Comparison of ENCODE assay signal across 1 cellular context in the genomic region with DNA sequence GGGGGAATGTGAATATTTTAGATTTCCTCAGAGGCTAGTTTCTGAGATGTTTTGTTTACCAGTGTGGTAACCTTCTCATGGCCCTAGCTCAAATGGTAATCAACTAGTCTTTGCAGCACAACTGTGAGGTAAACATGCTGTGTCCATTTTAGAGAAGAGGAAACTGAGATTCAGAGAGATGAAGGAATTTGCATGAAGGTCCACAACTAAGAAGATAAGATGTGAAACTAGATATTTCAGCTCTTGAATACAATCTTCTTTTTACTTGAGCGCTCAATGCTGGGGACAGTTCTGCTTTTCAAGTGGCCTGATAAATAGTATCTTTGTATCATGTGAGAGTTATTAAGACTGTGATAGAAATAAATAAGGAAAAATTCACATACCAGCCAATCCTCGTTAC.
TF ChIP-seq lines count a peak whose summit lies in the region.

No MANE protein-coding gene starts in this region.

TF ChIP-seq in HepG2, 621 proteins besides CTCF, POLR2A, EP300 and RAD21 (continued from another document):
- TF ChIP-seq, protein P1, sequence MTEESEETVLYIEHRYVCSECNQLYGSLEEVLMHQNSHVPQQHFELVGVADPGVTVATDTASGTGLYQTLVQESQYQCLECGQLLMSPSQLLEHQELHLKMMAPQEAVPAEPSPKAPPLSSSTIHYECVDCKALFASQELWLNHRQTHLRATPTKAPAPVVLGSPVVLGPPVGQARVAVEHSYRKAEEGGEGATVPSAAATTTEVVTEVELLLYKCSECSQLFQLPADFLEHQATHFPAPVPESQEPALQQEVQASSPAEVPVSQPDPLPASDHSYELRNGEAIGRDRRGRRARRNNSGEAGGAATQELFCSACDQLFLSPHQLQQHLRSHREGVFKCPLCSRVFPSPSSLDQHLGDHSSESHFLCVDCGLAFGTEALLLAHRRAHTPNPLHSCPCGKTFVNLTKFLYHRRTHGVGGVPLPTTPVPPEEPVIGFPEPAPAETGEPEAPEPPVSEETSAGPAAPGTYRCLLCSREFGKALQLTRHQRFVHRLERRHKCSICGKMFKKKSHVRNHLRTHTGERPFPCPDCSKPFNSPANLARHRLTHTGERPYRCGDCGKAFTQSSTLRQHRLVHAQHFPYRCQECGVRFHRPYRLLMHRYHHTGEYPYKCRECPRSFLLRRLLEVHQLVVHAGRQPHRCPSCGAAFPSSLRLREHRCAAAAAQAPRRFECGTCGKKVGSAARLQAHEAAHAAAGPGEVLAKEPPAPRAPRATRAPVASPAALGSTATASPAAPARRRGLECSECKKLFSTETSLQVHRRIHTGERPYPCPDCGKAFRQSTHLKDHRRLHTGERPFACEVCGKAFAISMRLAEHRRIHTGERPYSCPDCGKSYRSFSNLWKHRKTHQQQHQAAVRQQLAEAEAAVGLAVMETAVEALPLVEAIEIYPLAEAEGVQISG (CRISPR knock-in tag; IDR thresholded peaks at IDR 0.05) = no peak
- TF ChIP-seq NFIB (CRISPR knock-in tag; IDR thresholded peaks at IDR 0.05; ENCODE audit: borderline replicate concordance) (no peak), NR2F6 (IDR thresholded peaks at IDR 0.05) (no peak), NR2F6 (CRISPR knock-in tag; IDR thresholded peaks at IDR 0.05) (no peak), KDM1A (CRISPR knock-in tag; IDR thresholded peaks at IDR 0.05) (no peak), PBX2 (CRISPR knock-in tag; IDR thresholded peaks at IDR 0.05) (no peak), CENPX (CRISPR knock-in tag; IDR thresholded peaks at IDR 0.05) (no peak), ZBTB7A (CRISPR knock-in tag; IDR thresholded peaks at IDR 0.05) (no peak), ZNF343 (CRISPR knock-in tag; IDR thresholded peaks at IDR 0.05) (no peak), SNAPC2 (CRISPR knock-in tag; IDR thresholded peaks at IDR 0.05) (no peak), GATA4 (IDR thresholded peaks at IDR 0.05; ENCODE audit: borderline replicate concordance, low read depth) (no peak), GATAD1 (CRISPR knock-in tag; IDR thresholded peaks at IDR 0.05) (no peak), ZNF350 (CRISPR knock-in tag; IDR thresholded peaks at IDR 0.05; ENCODE audit: borderline replicate concordance, low read depth) (no peak)
- TF ChIP-seq, protein P2, sequence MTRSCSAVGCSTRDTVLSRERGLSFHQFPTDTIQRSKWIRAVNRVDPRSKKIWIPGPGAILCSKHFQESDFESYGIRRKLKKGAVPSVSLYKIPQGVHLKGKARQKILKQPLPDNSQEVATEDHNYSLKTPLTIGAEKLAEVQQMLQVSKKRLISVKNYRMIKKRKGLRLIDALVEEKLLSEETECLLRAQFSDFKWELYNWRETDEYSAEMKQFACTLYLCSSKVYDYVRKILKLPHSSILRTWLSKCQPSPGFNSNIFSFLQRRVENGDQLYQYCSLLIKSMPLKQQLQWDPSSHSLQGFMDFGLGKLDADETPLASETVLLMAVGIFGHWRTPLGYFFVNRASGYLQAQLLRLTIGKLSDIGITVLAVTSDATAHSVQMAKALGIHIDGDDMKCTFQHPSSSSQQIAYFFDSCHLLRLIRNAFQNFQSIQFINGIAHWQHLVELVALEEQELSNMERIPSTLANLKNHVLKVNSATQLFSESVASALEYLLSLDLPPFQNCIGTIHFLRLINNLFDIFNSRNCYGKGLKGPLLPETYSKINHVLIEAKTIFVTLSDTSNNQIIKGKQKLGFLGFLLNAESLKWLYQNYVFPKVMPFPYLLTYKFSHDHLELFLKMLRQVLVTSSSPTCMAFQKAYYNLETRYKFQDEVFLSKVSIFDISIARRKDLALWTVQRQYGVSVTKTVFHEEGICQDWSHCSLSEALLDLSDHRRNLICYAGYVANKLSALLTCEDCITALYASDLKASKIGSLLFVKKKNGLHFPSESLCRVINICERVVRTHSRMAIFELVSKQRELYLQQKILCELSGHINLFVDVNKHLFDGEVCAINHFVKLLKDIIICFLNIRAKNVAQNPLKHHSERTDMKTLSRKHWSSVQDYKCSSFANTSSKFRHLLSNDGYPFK (CRISPR knock-in tag; IDR thresholded peaks at IDR 0.05; ENCODE audit: borderline replicate concordance) = no peak
- TF ChIP-seq, protein P3, sequence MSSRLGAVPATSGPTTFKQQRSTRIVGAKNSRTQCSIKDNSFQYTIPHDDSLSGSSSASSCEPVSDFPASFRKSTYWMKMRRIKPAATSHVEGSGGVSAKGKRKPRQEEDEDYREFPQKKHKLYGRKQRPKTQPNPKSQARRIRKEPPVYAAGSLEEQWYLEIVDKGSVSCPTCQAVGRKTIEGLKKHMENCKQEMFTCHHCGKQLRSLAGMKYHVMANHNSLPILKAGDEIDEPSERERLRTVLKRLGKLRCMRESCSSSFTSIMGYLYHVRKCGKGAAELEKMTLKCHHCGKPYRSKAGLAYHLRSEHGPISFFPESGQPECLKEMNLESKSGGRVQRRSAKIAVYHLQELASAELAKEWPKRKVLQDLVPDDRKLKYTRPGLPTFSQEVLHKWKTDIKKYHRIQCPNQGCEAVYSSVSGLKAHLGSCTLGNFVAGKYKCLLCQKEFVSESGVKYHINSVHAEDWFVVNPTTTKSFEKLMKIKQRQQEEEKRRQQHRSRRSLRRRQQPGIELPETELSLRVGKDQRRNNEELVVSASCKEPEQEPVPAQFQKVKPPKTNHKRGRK (CRISPR knock-in tag; IDR thresholded peaks at IDR 0.05) = no peak
TF ChIP-seq in HepG2: peak in this region for 0.
